ENCODE assay signal across 1 cellular context in genomic region chr9:11319477-11320060, GRCh38.
TF ChIP-seq lines count a peak whose summit lies in the region.

No MANE protein-coding gene starts in this region.

TF ChIP-seq in GM12878, 131 proteins besides CTCF, POLR2A, EP300 and RAD21 (continued from another document):
- no peak for TF ChIP-seq NKRF (conservative IDR thresholded peaks at IDR 0.05)
- no peak for TF ChIP-seq EED (IDR thresholded peaks at IDR 0.05; ENCODE audit: low read depth)
- TF ChIP-seq NFXL1 (IDR thresholded peaks at IDR 0.05; ENCODE audit: borderline replicate concordance): no peak
